ENCODE assay signal across 1 cellular context in genomic region chr21:39720126-39720778, GRCh38.
TF ChIP-seq lines count a peak whose summit lies in the region.

No MANE protein-coding gene starts in this region.

TF ChIP-seq in HCT116, 20 proteins besides CTCF, POLR2A, EP300 and RAD21 (continued from another document):
- TF ChIP-seq, protein P1, sequence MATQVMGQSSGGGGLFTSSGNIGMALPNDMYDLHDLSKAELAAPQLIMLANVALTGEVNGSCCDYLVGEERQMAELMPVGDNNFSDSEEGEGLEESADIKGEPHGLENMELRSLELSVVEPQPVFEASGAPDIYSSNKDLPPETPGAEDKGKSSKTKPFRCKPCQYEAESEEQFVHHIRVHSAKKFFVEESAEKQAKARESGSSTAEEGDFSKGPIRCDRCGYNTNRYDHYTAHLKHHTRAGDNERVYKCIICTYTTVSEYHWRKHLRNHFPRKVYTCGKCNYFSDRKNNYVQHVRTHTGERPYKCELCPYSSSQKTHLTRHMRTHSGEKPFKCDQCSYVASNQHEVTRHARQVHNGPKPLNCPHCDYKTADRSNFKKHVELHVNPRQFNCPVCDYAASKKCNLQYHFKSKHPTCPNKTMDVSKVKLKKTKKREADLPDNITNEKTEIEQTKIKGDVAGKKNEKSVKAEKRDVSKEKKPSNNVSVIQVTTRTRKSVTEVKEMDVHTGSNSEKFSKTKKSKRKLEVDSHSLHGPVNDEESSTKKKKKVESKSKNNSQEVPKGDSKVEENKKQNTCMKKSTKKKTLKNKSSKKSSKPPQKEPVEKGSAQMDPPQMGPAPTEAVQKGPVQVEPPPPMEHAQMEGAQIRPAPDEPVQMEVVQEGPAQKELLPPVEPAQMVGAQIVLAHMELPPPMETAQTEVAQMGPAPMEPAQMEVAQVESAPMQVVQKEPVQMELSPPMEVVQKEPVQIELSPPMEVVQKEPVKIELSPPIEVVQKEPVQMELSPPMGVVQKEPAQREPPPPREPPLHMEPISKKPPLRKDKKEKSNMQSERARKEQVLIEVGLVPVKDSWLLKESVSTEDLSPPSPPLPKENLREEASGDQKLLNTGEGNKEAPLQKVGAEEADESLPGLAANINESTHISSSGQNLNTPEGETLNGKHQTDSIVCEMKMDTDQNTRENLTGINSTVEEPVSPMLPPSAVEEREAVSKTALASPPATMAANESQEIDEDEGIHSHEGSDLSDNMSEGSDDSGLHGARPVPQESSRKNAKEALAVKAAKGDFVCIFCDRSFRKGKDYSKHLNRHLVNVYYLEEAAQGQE (IDR thresholded peaks at IDR 0.05; ENCODE audit: low read depth) = no peak
- TF ChIP-seq TCF7L2 (IDR thresholded peaks at IDR 0.05; ENCODE audit: borderline replicate concordance, extremely low read depth, insufficient read depth, insufficient read length) = no peak
- TF ChIP-seq ZNF274 (IDR thresholded peaks at IDR 0.05; ENCODE audit: low read depth, low read length) = no peak
- TF ChIP-seq CBX3 (IDR thresholded peaks at IDR 0.05; ENCODE audit: low read depth) = no peak
